ENCODE assay signal across 15 cellular contexts in genomic region chr10:95387383-95387782, GRCh38.
DNase-seq lines count a peak whose midpoint lies in the region; ATAC-seq and TF ChIP-seq lines count a peak whose summit lies in the region.
"Had no signal": no experiment of that assay in that cellular context is flagged by ENCODE, and none has a peak within 500 bp of the region (broad histone marks: within the 10 kb centered on the region; RNA-seq: fewer than 3 reads in every experiment).

No MANE protein-coding gene starts in this region.

- 53% methylated on average over 2 of the region's 2 CpGs for whole genome bisulfite sequencing in esophagus muscularis mucosa
- 94% methylated on average over 2 of the region's 2 CpGs for WGBS in mammary epithelial cell (ENCODE audit: low coverage, missing lambda C conversion rate)

- H3K36me3 ChIP-seq in esophagus muscularis mucosa (peaks cover 19 to 79% (median 73%) of the 10 kb centered on the region in 4 donors), tibial artery (peaks cover 43 to 56% (median 45%) of the 10 kb centered on the region in 3 donors), mammary epithelial cell (ENCODE audit: insufficient read depth, low read length) (no peaks in the 10 kb centered on the region)

- peaks cover 75 to 99% (median 96%) of the 10 kb centered on the region in 4 donors for H3K4me1 ChIP-seq in esophagus muscularis mucosa
- peaks cover 0 to 100% (median 73%) of the 10 kb centered on the region in 4 donors for H3K4me1 ChIP-seq in tibial artery
- no peaks in the 10 kb centered on the region for H3K4me1 ChIP-seq in mammary epithelial cell (ENCODE audit: insufficient read depth, low read length)

- H2AFZ ChIP-seq in mammary epithelial cell (ENCODE audit: low read depth, low read length), result no peak overlapping the region

- in situ Hi-C loops in mammary epithelial cell (cut with MboI; ENCODE audit: low sequenced_read_pairs in 2 of 2), result no loop called here

- no TSS peak for BruUV-seq in mammary epithelial cell (replicated peaks; lab: Mats Ljungman, UMichigan)

- H3K27me3 ChIP-seq in esophagus muscularis mucosa, result no peaks in the 10 kb centered on the region
- H3K27me3 ChIP-seq in tibial artery, result no peaks in the 10 kb centered on the region
- H3K27me3 ChIP-seq in mammary epithelial cell (ENCODE audit: insufficient read depth, low read length), result no peaks in the 10 kb centered on the region

- no peak overlapping the region for H3K9ac ChIP-seq in mammary epithelial cell (ENCODE audit: insufficient read depth, low read length)

- ATAC-seq in GM21390 (IDR thresholded peaks at IDR 0.05; ENCODE audit: unreplicated experiment) (peak; percentile 49), HG03565 (IDR thresholded peaks at IDR 0.05; ENCODE audit: unreplicated experiment) (no peak)
- ATAC-seq: activated CD8-positive, alpha-beta memory T cell treated with anti-CD3 and anti-CD28 coated beads, Interleukin-2, amount 10 ng/mL, durations not matched to agents 7 days and 5 days had no signal

- TF ChIP-seq EP300 in esophagus muscularis mucosa (IDR thresholded peaks at IDR 0.05), result no peak

- DNase-seq in NOMO-1 treated with DMSO at 0.1 percent for 48 hours (lab: John Stamatoyannopoulos, UW; ENCODE audit: unreplicated experiment), result peak; percentile 86
- no peak for DNase-seq in esophagus muscularis mucosa (ENCODE audit: extremely low spot score)
- no peak for DNase-seq in tibial artery
- DNase-seq in mammary epithelial cell, result no peak
- DNase-seq in effector CD4-positive, alpha-beta T cell, result no peak
- DNase-seq: activated CD8-positive, alpha-beta memory T cell treated with anti-CD3 and anti-CD28 coated beads, Interleukin-2, amount 10 ng/mL, durations not matched to agents 7 days and 5 days; activated naive CD4-positive, alpha-beta T cell treated with anti-CD3 and anti-CD28 coated beads, Interleukin-2, amount 50 U/mL, for 16 hours; DMS79; endodermal cell; NCI-H1930; NCI-H524; stimulated activated CD4-positive, alpha-beta T cell treated with anti-CD3 and anti-CD28 coated beads, Interleukin-4, amount 100 ng/mL, for 4 hours had no signal

- CTCF ChIA-PET in mammary epithelial cell (lab: Charles Lee; ENCODE audit: low non-redundant PET), result interaction anchor here (0.6 kb wide), 1 partner anchor 948 kb away, joined by 5 read pairs; no protein-coding TSS in a partner anchor

- TF ChIP-seq POLR2A in esophagus muscularis mucosa (IDR thresholded peaks at IDR 0.05; ENCODE audit: low read depth), result no peak

- H3K9me3 ChIP-seq in esophagus muscularis mucosa, result no peaks in the 10 kb centered on the region
- H3K9me3 ChIP-seq in tibial artery, result no peaks in the 10 kb centered on the region
- H3K9me3 ChIP-seq in mammary epithelial cell (replicated peaks; ENCODE audit: insufficient read depth, low read length), result no peaks in the 10 kb centered on the region

- H3K4me3 ChIP-seq in esophagus muscularis mucosa (no peak overlapping the region), tibial artery (no peak overlapping the region), mammary epithelial cell (replicated peaks in 1 of 3; ENCODE audit: insufficient read depth in 1 of 3, low read depth in 2 of 3, low read length in 3 of 3) (no peak overlapping the region)
- H3K4me3 ChIP-seq: lung had no signal

- intact Hi-C loops in esophagus muscularis mucosa (cut with DNase I) (no loop called here), tibial artery (cut with DNase I; ENCODE audit: low total_unique reads) (no loop called here), mammary epithelial cell (cut with micrococcal nuclease) (no loop called here)

- no peaks in the 10 kb centered on the region for H3K79me2 ChIP-seq in mammary epithelial cell (ENCODE audit: insufficient read depth, low read length)

- H3K4me2 ChIP-seq in mammary epithelial cell (ENCODE audit: insufficient read depth, low read depth, low read length), result no peak overlapping the region

- TF ChIP-seq CTCF in esophagus muscularis mucosa (IDR thresholded peaks at IDR 0.05), result no peak
- no peak for TF ChIP-seq CTCF in tibial artery (IDR thresholded peaks at IDR 0.05)
- TF ChIP-seq CTCF in mammary epithelial cell (conservative IDR thresholded peaks at IDR 0.05 in 1 of 2, IDR thresholded peaks at IDR 0.05 in 1 of 2; ENCODE audit: extremely low read depth in 1 of 2, insufficient read depth in 1 of 2, low read depth in 1 of 2, low read length in 2 of 2), result no peak

- H3K27ac ChIP-seq in esophagus muscularis mucosa (replicated peaks in 1 of 4) (peak overlapping the region; percentile 67 to 97 (median 86)), tibial artery (peak overlapping the region; percentile 78 to 91), mammary epithelial cell (ENCODE audit: insufficient read depth, low read depth, low read length) (no peak overlapping the region)

- H4K20me1 ChIP-seq in mammary epithelial cell (ENCODE audit: insufficient read depth, low read length), result no peaks in the 10 kb centered on the region

- dilution Hi-C loops in mammary epithelial cell (cut with HindIII; ENCODE audit: low sequenced_read_pairs), result no loop called here
